18 cellular contexts compared by ENCODE assay signal in genomic region chr1:193062698-193063463, GRCh38. TPM values are rescaled to one million over a fixed set of nuclear protein-coding genes. Genes with fewer than 3 reads are reported as not detected.
DNase-seq lines count a peak whose midpoint lies in the region; ATAC-seq and TF ChIP-seq lines count a peak whose summit lies in the region.
"Had no signal": no experiment of that assay in that cellular context is flagged by ENCODE, and none has a peak within 500 bp of the region (broad histone marks: within the 10 kb centered on the region; RNA-seq: fewer than 3 reads in every experiment).

No MANE protein-coding gene starts in this region.

- no peak overlapping the region for H3K4me3 ChIP-seq in CD8-positive, alpha-beta memory T cell (ENCODE audit: low read length)
- H3K4me3 ChIP-seq: coronary artery, gastroesophageal sphincter, thoracic aorta had no signal

- POLR2A ChIA-PET in CD8-positive, alpha-beta memory T cell (lab: Charles Lee), result no interaction called here

- no peaks in the 10 kb centered on the region for H3K9me3 ChIP-seq in CD8-positive, alpha-beta memory T cell (ENCODE audit: low read length)
- H3K9me3 ChIP-seq: gastroesophageal sphincter, thoracic aorta had no signal

- no peak for DNase-seq in CD8-positive, alpha-beta memory T cell
- DNase-seq in HFFc6 (peak; percentile 25), foreskin keratinocyte (peak in 1 of 2 donors; percentile 38), NOMO-1 treated with dmso at 0.1 percent for 144 hours (lab: John Stamatoyannopoulos, UW; ENCODE audit: unreplicated experiment) (no peak), SK-N-DZ (ENCODE audit: low spot score) (no peak)
- DNase-seq: activated naive CD4-positive, alpha-beta T cell; left colon; MM.1S; NCI-H1694 treated with DMSO at 0.1 percent for 48 hours; NCI-H2227 treated with DMSO at 0.1 percent for 48 hours; T-helper 1 cell had no signal

- H3K9me3 Mint-ChIP-seq in CD8-positive, alpha-beta memory T cell, result peaks cover 0 to 1% (median 0%) of the 10 kb centered on the region in 5 donors
- H3K9me3 Mint-ChIP-seq in HFFc6, result no peaks in the 10 kb centered on the region
- no peaks in the 10 kb centered on the region for H3K9me3 Mint-ChIP-seq in activated naive CD8-positive, alpha-beta T cell (ENCODE audit: low read depth)

- peaks cover 43% of the 10 kb centered on the region for H3K4me1 ChIP-seq in CD8-positive, alpha-beta memory T cell (ENCODE audit: insufficient read depth, low read length)
- peaks cover 13% of the 10 kb centered on the region for H3K4me1 ChIP-seq in foreskin keratinocyte

- ATAC-seq in foreskin keratinocyte (no peak), HG03095 (IDR thresholded peaks at IDR 0.05; ENCODE audit: unreplicated experiment) (no peak), GM19023 (IDR thresholded peaks at IDR 0.05; ENCODE audit: unreplicated experiment) (no peak)
- ATAC-seq: gastroesophageal sphincter, left colon, Right ventricle myocardium inferior had no signal

- H3K4me3 Mint-ChIP-seq in CD8-positive, alpha-beta memory T cell, result peak overlapping the region in 3 of 7 donors; percentile 12 to 32 (median 19)
- peak overlapping the region; percentile 7; the same call in 1 of the 2 replicates for H3K4me3 Mint-ChIP-seq in HFFc6
- peak overlapping the region; percentile 38 for H3K4me3 Mint-ChIP-seq in activated naive CD8-positive, alpha-beta T cell

- peaks cover 68 to 82% (median 76%) of the 10 kb centered on the region in 3 donors for H3K4me1 Mint-ChIP-seq in CD8-positive, alpha-beta memory T cell
- H3K4me1 Mint-ChIP-seq in HFFc6 (ENCODE audit: low read depth), result peaks cover 38% of the 10 kb centered on the region
- peaks cover 72% of the 10 kb centered on the region for H3K4me1 Mint-ChIP-seq in activated naive CD8-positive, alpha-beta T cell (ENCODE audit: low read depth)

- H3K27ac Mint-ChIP-seq in CD8-positive, alpha-beta memory T cell, result peak overlapping the region in 5 of 8 donors; percentile 48 to 68 (median 60)
- no peak overlapping the region for H3K27ac Mint-ChIP-seq in HFFc6
- peak overlapping the region; percentile 51 for H3K27ac Mint-ChIP-seq in activated naive CD8-positive, alpha-beta T cell

- TF ChIP-seq CTCF in HFFc6 (IDR thresholded peaks at IDR 0.05) (no peak), foreskin keratinocyte (conservative IDR thresholded peaks at IDR 0.05) (no peak)

- no peaks in the 10 kb centered on the region for H3K27me3 ChIP-seq in CD8-positive, alpha-beta memory T cell (ENCODE audit: insufficient read depth, low read length, poor library complexity, severe bottlenecking)
- H3K27me3 ChIP-seq in foreskin keratinocyte, result no peaks in the 10 kb centered on the region
- H3K27me3 ChIP-seq: gastroesophageal sphincter had no signal

- H3K36me3 Mint-ChIP-seq in CD8-positive, alpha-beta memory T cell, result peaks cover 6 to 20% (median 9%) of the 10 kb centered on the region in 3 donors
- H3K36me3 Mint-ChIP-seq in HFFc6 (ENCODE audit: low read depth), result peaks cover 19% of the 10 kb centered on the region
- peaks cover 8% of the 10 kb centered on the region for H3K36me3 Mint-ChIP-seq in activated naive CD8-positive, alpha-beta T cell

- CTCF ChIA-PET in CD8-positive, alpha-beta memory T cell (lab: Charles Lee), result no interaction called here

- H3K27me3 Mint-ChIP-seq in CD8-positive, alpha-beta memory T cell, result no peaks in the 10 kb centered on the region
- peaks cover 9% of the 10 kb centered on the region for H3K27me3 Mint-ChIP-seq in HFFc6 (ENCODE audit: insufficient read depth)
- no peaks in the 10 kb centered on the region for H3K27me3 Mint-ChIP-seq in activated naive CD8-positive, alpha-beta T cell

- no peak overlapping the region for H3K27ac ChIP-seq in CD8-positive, alpha-beta memory T cell (ENCODE audit: low read depth, low read length)
- peak overlapping the region; percentile 27 for H3K27ac ChIP-seq in foreskin keratinocyte
- H3K27ac ChIP-seq: coronary artery, gastroesophageal sphincter, thoracic aorta had no signal

- H3K36me3 ChIP-seq in CD8-positive, alpha-beta memory T cell (ENCODE audit: insufficient read depth, low read length), result no peaks in the 10 kb centered on the region
- H3K36me3 ChIP-seq: gastroesophageal sphincter, thoracic aorta had no signal

RNA-seq across cellular contexts. Expression of gene RO60, which starts 3.5 kb away (rescaled TPM):
- total RNA-seq in CD8-positive, alpha-beta memory T cell, result 10 to 100 TPM; 74.6 to 82.7 TPM
- 128 TPM for polyA plus RNA-seq in CD8-positive, alpha-beta memory T cell
- 10 to 100 TPM; 59.7 to 79.0 (median 61.8) TPM for total RNA-seq in HFFc6 (2021; fragmentation: NEBNext Ultra II Directional; extraction: Animal tissue kit (Norgen Biotek cat#: 25700))
- 57.9 and 68.3 TPM in 2 replicates for total RNA-seq in foreskin keratinocyte
- polyA plus RNA-seq in foreskin keratinocyte, result 4.1 and 4.2 TPM in 2 replicates
- 27.8 and 28.9 TPM in 2 replicates for polyA plus RNA-seq in SK-N-DZ (2014; cell fraction: cytosol; rRNA removed)
- 11.9 and 13.3 TPM in 2 replicates for polyA plus RNA-seq in SK-N-DZ (2014; cell fraction: nucleus; rRNA removed)

RNA-seq across cellular contexts. Expression of gene UCHL5, which starts 3.7 kb away (rescaled TPM):
- total RNA-seq in CD8-positive, alpha-beta memory T cell, result 100 to 1,000 TPM; 106 to 110 TPM
- 54.4 TPM for polyA plus RNA-seq in CD8-positive, alpha-beta memory T cell
- total RNA-seq in HFFc6 (2021; fragmentation: NEBNext Ultra II Directional; extraction: Animal tissue kit (Norgen Biotek cat#: 25700)), result 10 to 100 TPM; 24.1 to 34.1 (median 29.4) TPM
- total RNA-seq in foreskin keratinocyte, result 48.9 and 61.4 TPM in 2 replicates
- polyA plus RNA-seq in foreskin keratinocyte, result 26.5 and 36.7 TPM in 2 replicates
- polyA plus RNA-seq in SK-N-DZ (2014; cell fraction: cytosol; rRNA removed), result 25.3 and 30.2 TPM in 2 replicates
- polyA plus RNA-seq in SK-N-DZ (2014; cell fraction: nucleus; rRNA removed), result 24.5 and 33.4 TPM in 2 replicates

RNA-seq across cellular contexts. Expression of gene GLRX2, which starts 42.3 kb away (rescaled TPM):
- 10 to 100 TPM; 47.1 to 49.6 TPM for total RNA-seq in CD8-positive, alpha-beta memory T cell
- 13.2 TPM for polyA plus RNA-seq in CD8-positive, alpha-beta memory T cell
- total RNA-seq in HFFc6 (2021; fragmentation: NEBNext Ultra II Directional; extraction: Animal tissue kit (Norgen Biotek cat#: 25700)), result 10 to 100 TPM; 32.8 to 39.1 (median 34.7) TPM
- total RNA-seq in foreskin keratinocyte, result 25.6 and 27.5 TPM in 2 replicates
- polyA plus RNA-seq in foreskin keratinocyte, result 32.3 and 34.3 TPM in 2 replicates
- 13.9 and 14.7 TPM in 2 replicates for polyA plus RNA-seq in SK-N-DZ (2014; cell fraction: cytosol; rRNA removed)
- 12.5 and 22.0 TPM in 2 replicates for polyA plus RNA-seq in SK-N-DZ (2014; cell fraction: nucleus; rRNA removed)

RNA-seq across cellular contexts. Expression of gene CDC73, which starts 59.0 kb away (rescaled TPM):
- total RNA-seq in CD8-positive, alpha-beta memory T cell, result 10 to 100 TPM; 59.8 to 63.8 TPM
- polyA plus RNA-seq in CD8-positive, alpha-beta memory T cell, result 58.5 TPM
- 10 to 100 TPM; 62.8 to 71.6 (median 65.2) TPM for total RNA-seq in HFFc6 (2021; fragmentation: NEBNext Ultra II Directional; extraction: Animal tissue kit (Norgen Biotek cat#: 25700))
- total RNA-seq in foreskin keratinocyte, result 33.6 and 34.2 TPM in 2 replicates
- polyA plus RNA-seq in foreskin keratinocyte, result 14.5 and 16.0 TPM in 2 replicates
- polyA plus RNA-seq in SK-N-DZ (2014; cell fraction: cytosol; rRNA removed), result 9.1 and 9.4 TPM in 2 replicates
- polyA plus RNA-seq in SK-N-DZ (2014; cell fraction: nucleus; rRNA removed), result 6.4 and 10.1 TPM in 2 replicates
